Comparison of ENCODE assay signal across 16 cellular contexts in the genomic region with DNA sequence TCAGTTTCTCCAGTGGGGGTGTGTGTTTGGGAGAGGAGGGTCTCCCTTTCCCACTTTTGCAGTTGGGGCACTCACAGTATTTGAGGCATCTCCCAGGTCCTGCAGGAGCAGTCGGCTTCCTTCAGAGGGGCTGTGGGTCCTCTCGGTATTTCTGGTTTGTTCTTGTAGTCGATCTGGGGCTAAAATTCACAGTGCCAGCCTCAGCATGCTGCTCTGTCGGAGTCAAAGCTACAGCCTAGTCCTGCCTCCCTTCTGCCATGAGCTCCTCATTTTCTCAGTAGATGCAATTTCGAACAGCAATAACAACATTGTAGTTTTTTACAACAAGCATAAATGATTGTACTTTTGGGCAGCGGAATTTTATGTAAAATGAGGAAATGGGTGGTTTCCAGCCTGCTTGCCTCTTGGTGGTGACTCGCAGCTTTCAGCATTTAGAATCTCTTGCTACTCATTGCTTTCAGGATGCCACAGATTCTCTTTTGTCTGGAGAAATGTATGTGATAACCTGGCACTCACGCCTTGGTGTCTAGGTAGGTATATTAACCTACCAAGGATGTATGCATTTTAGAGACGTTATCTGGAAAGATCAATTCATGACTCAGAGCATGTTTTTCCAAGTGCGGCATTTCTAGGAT.
DNase-seq lines count a peak whose midpoint lies in the region; ATAC-seq, FAIRE-seq and TF ChIP-seq lines count a peak whose summit lies in the region.
"Had no signal": no experiment of that assay in that cellular context is flagged by ENCODE, and none has a peak within 500 bp of the region (broad histone marks: within the 10 kb centered on the region; RNA-seq: fewer than 3 reads in every experiment).

No MANE protein-coding gene starts in this region.

- H3K79me2 ChIP-seq in astrocyte (ENCODE audit: insufficient read depth, low read length): no peaks in the 10 kb centered on the region
- no peaks in the 10 kb centered on the region for H3K79me2 ChIP-seq in keratinocyte (ENCODE audit: control insufficient read depth, insufficient read depth, low read length)

- no peaks in the 10 kb centered on the region for H3K27me3 Mint-ChIP-seq in astrocyte (ENCODE audit: low read depth, unreplicated experiment)
- H3K27me3 Mint-ChIP-seq in activated T-cell treated with anti-CD3 and anti-CD28 coated beads, Interleukin-2, amount 50 U/mL, for 72 hours (ENCODE audit: low read depth): no peaks in the 10 kb centered on the region
- H3K27me3 Mint-ChIP-seq: activated CD4-positive, alpha-beta memory T cell treated with anti-CD3 and anti-CD28 coated beads for 36 hours had no signal

- H3K9ac ChIP-seq in astrocyte (ENCODE audit: low read length) (no peak overlapping the region), keratinocyte (ENCODE audit: control insufficient read depth, extremely low read depth, insufficient read depth, low read length) (peak overlapping the region; percentile 81)
- H3K9ac ChIP-seq: BLaER1 treated with 17β-estradiol and CSF1 and Interleukin-3, amounts not matched to agents 10 nM and 100 nM had no signal

- no peak overlapping the region for H3K27ac ChIP-seq in astrocyte (ENCODE audit: low read depth, low read length)
- peak overlapping the region; percentile 95 for H3K27ac ChIP-seq in keratinocyte (ENCODE audit: control insufficient read depth, insufficient read depth, low read length)
- H3K27ac ChIP-seq: BLaER1 treated with 17β-estradiol and CSF1 and Interleukin-3, amounts not matched to agents 10 nM and 100 nM had no signal

- H2AFZ ChIP-seq in astrocyte (ENCODE audit: low read depth, low read length) (no peak overlapping the region), keratinocyte (ENCODE audit: control insufficient read depth, low read length) (peak overlapping the region; percentile 92)

- H3K27ac Mint-ChIP-seq in astrocyte (ENCODE audit: unreplicated experiment): peak overlapping the region; percentile 80
- no peak overlapping the region for H3K27ac Mint-ChIP-seq in activated T-cell treated with anti-CD3 and anti-CD28 coated beads, Interleukin-2, amount 50 U/mL, for 72 hours
- H3K27ac Mint-ChIP-seq: activated CD4-positive, alpha-beta memory T cell treated with anti-CD3 and anti-CD28 coated beads for 36 hours; activated naive CD8-positive, alpha-beta T cell treated with anti-CD3 and anti-CD28 coated beads, Interleukin-2, amount 10 ng/mL, durations not matched to agents 7 days and 5 days; stimulated activated naive B cell treated with anti-CD40 and anti-IgM and Interleukin-4, amounts not matched to agents 10 μg/mL and 1 μg/mL and 100 μg/mL, for 72 hours; T-helper 1 cell treated with Interleukin-12 subunit alpha and Interleukin-12 subunit beta and Interleukin-4 antibody, amounts not matched to agents 30 μg/mL and 1 μg/mL, for 36 hours had no signal

- H3K4me3 ChIP-seq in GM12865 (ENCODE audit: low read depth, low read length): no peak overlapping the region
- no peak overlapping the region for H3K4me3 ChIP-seq in astrocyte (ENCODE audit: insufficient read depth, low read depth, low read length)
- H3K4me3 ChIP-seq in keratinocyte (ENCODE audit: control insufficient read depth in 2 of 3, extremely low read depth in 1 of 3, insufficient read depth in 2 of 3, low read depth in 1 of 3, low read length in 3 of 3): peak overlapping the region; percentile 12 to 57 (median 29)
- H3K4me3 ChIP-seq: BLaER1 treated with 17β-estradiol and CSF1 and Interleukin-3, amounts not matched to agents 10 nM and 100 nM had no signal

- H3K4me1 ChIP-seq in astrocyte (ENCODE audit: insufficient read depth, low read length) (no peaks in the 10 kb centered on the region), keratinocyte (ENCODE audit: control insufficient read depth, extremely low read depth, insufficient read depth, low read length) (peaks cover 26% of the 10 kb centered on the region)

- DNase-seq in GM12865 (ENCODE audit: low read depth): peak; percentile 22
- peak; percentile 6 for DNase-seq in M059J (ENCODE audit: low read depth)
- peak; percentile 12 for DNase-seq in astrocyte (ENCODE audit: low read depth)
- DNase-seq in keratinocyte (ENCODE audit: low read depth, low spot score): no peak
- DNase-seq in dermis blood vessel endothelial cell: no peak
- no peak for DNase-seq in activated T-cell treated with anti-CD3 and anti-CD28 coated beads, Interleukin-2, amount 50 U/mL, for 72 hours
- no peak for DNase-seq in activated CD8-positive, alpha-beta memory T cell treated with anti-CD3 and anti-CD28 coated beads, Interleukin-2, amount 50 U/mL, for 48 hours
- DNase-seq: activated CD4-positive, alpha-beta memory T cell treated with anti-CD3 and anti-CD28 coated beads for 36 hours; activated naive CD8-positive, alpha-beta T cell treated with anti-CD3 and anti-CD28 coated beads, Interleukin-2, amount 10 ng/mL, durations not matched to agents 7 days and 5 days; cortex of kidney; GDM1; NCI-H1436; stimulated activated naive B cell treated with anti-CD40 and anti-IgM and Interleukin-4, amounts not matched to agents 10 μg/mL and 1 μg/mL and 100 μg/mL, for 72 hours had no signal

- no peaks in the 10 kb centered on the region for H3K9me3 ChIP-seq in astrocyte (ENCODE audit: insufficient read depth, low read depth, low read length)
- no peaks in the 10 kb centered on the region for H3K9me3 ChIP-seq in keratinocyte (ENCODE audit: control insufficient read depth, low read depth, low read length)

- ATAC-seq in HG03135 (IDR thresholded peaks at IDR 0.05; ENCODE audit: unreplicated experiment): no peak
- no peak for ATAC-seq in activated T-cell treated with anti-CD3 and anti-CD28 coated beads, Interleukin-2, amount 50 U/mL, for 72 hours (replicated peaks in 1 of 2)
- ATAC-seq: stimulated activated naive B cell treated with anti-CD40 and anti-IgM and Interleukin-4, amounts not matched to agents 10 μg/mL and 1 μg/mL and 100 μg/mL, for 72 hours had no signal

- TF ChIP-seq CTCF in GM12865 (IDR thresholded peaks at IDR 0.05; ENCODE audit: insufficient read depth, low read depth, low read length, missing control alignments) (no peak), astrocyte (IDR thresholded peaks at IDR 0.05; ENCODE audit: insufficient read depth, low read depth, low read length) (no peak), keratinocyte (optimal IDR thresholded peaks at IDR 0.05 in 1 of 3, IDR thresholded peaks at IDR 0.05 in 1 of 3, conservative IDR thresholded peaks at IDR 0.05 in 1 of 3; ENCODE audit: extremely low read depth in 1 of 3, insufficient read depth in 2 of 3, low read length in 3 of 3) (no peak)

- H3K9me1 ChIP-seq in keratinocyte (ENCODE audit: control insufficient read depth, extremely low read depth, insufficient read depth, low read length): no peaks in the 10 kb centered on the region

- H4K20me1 ChIP-seq in astrocyte (ENCODE audit: insufficient read depth, low read length): no peaks in the 10 kb centered on the region
- H4K20me1 ChIP-seq in keratinocyte (ENCODE audit: control insufficient read depth, extremely low read depth, insufficient read depth, low read length): no peaks in the 10 kb centered on the region
- H4K20me1 ChIP-seq: BLaER1 treated with 17β-estradiol and CSF1 and Interleukin-3, amounts not matched to agents 10 nM and 100 nM had no signal

- peak overlapping the region; percentile 11 for H3K4me2 ChIP-seq in astrocyte (ENCODE audit: low read length)
- peak overlapping the region; percentile 93 for H3K4me2 ChIP-seq in keratinocyte (ENCODE audit: control insufficient read depth, extremely low read depth, insufficient read depth, low read depth, low read length)

- FAIRE-seq in astrocyte (lab: Jason Lieb, UNC) (no peak), keratinocyte (lab: Jason Lieb, UNC) (peak; percentile 86)

- no peak overlapping the region for H3K4me3 Mint-ChIP-seq in astrocyte (ENCODE audit: unreplicated experiment)
- H3K4me3 Mint-ChIP-seq in activated T-cell treated with anti-CD3 and anti-CD28 coated beads, Interleukin-2, amount 50 U/mL, for 72 hours: no peak overlapping the region
- H3K4me3 Mint-ChIP-seq: activated CD4-positive, alpha-beta memory T cell treated with anti-CD3 and anti-CD28 coated beads for 36 hours; activated naive CD8-positive, alpha-beta T cell treated with anti-CD3 and anti-CD28 coated beads, Interleukin-2, amount 10 ng/mL, durations not matched to agents 7 days and 5 days; stimulated activated naive B cell treated with anti-CD40 and anti-IgM and Interleukin-4, amounts not matched to agents 10 μg/mL and 1 μg/mL and 100 μg/mL, for 72 hours; T-helper 1 cell treated with Interleukin-12 subunit alpha and Interleukin-12 subunit beta and Interleukin-4 antibody, amounts not matched to agents 30 μg/mL and 1 μg/mL, for 36 hours had no signal

- dilution Hi-C loops in keratinocyte (cut with MboI; ENCODE audit: extremely low pct_ligation_motif_present, low sequenced_read_pairs): no loop called here

- peaks cover 9% of the 10 kb centered on the region for H3K4me1 Mint-ChIP-seq in astrocyte (ENCODE audit: low read depth, unreplicated experiment)
- peaks cover 5% of the 10 kb centered on the region for H3K4me1 Mint-ChIP-seq in activated T-cell treated with anti-CD3 and anti-CD28 coated beads, Interleukin-2, amount 50 U/mL, for 72 hours (ENCODE audit: low read depth)

- H3K36me3 ChIP-seq in astrocyte (ENCODE audit: insufficient read depth, low read length) (no peaks in the 10 kb centered on the region), keratinocyte (ENCODE audit: control insufficient read depth in 2 of 2, extremely low read depth in 1 of 2, insufficient read depth in 2 of 2, low read length in 2 of 2) (no peaks in the 10 kb centered on the region)
- H3K36me3 ChIP-seq: BLaER1 treated with 17β-estradiol and CSF1 and Interleukin-3, amounts not matched to agents 10 nM and 100 nM had no signal

- no peaks in the 10 kb centered on the region for H3K27me3 ChIP-seq in astrocyte (ENCODE audit: insufficient read depth, low read length)
- no peaks in the 10 kb centered on the region for H3K27me3 ChIP-seq in keratinocyte (ENCODE audit: control insufficient read depth, extremely low read depth, insufficient read depth, low read length)
- H3K27me3 ChIP-seq: BLaER1 treated with 17β-estradiol and CSF1 and Interleukin-3, amounts not matched to agents 10 nM and 100 nM had no signal

- H3K36me3 Mint-ChIP-seq in astrocyte (ENCODE audit: low read depth, unreplicated experiment): no peaks in the 10 kb centered on the region
- peaks cover 3 to 4% of the 10 kb centered on the region in 2 donors for H3K36me3 Mint-ChIP-seq in activated T-cell treated with anti-CD3 and anti-CD28 coated beads, Interleukin-2, amount 50 U/mL, for 72 hours (ENCODE audit: insufficient read depth in 2 of 2)

- peaks cover 14% of the 10 kb centered on the region for H3K9me3 Mint-ChIP-seq in astrocyte (ENCODE audit: unreplicated experiment)
- peaks cover 3 to 4% of the 10 kb centered on the region in 2 donors for H3K9me3 Mint-ChIP-seq in activated T-cell treated with anti-CD3 and anti-CD28 coated beads, Interleukin-2, amount 50 U/mL, for 72 hours

Comparison
In these comparisons a context has a peak if more than half of its experiments do, and no peak if none do; other contexts are left out.
1. DNase-seq: peak in GM12865 (single experiment), M059J (single experiment) and astrocyte (single experiment); none in keratinocyte (single experiment), dermis blood vessel endothelial cell (single experiment), activated T-cell treated with anti-CD3 and anti-CD28 coated beads, Interleukin-2, amount 50 U/mL, for 72 hours (0 of 2) and activated CD8-positive, alpha-beta memory T cell treated with anti-CD3 and anti-CD28 coated beads, Interleukin-2, amount 50 U/mL, for 48 hours (single experiment).
2. H3K4me3 ChIP-seq: peak in keratinocyte (3 of 3); none in GM12865 (single experiment) and astrocyte (single experiment).